Comparison of ENCODE assay signal across 17 cellular contexts in genomic region chr20:51121901-51122412, GRCh38.
DNase-seq lines count a peak whose midpoint lies in the region; ATAC-seq and TF ChIP-seq lines count a peak whose summit lies in the region.
"Had no signal": no experiment of that assay in that cellular context is flagged by ENCODE, and none has a peak within 500 bp of the region (broad histone marks: within the 10 kb centered on the region; RNA-seq: fewer than 3 reads in every experiment).

No MANE protein-coding gene starts in this region.

- H3K4me3 ChIP-seq in breast epithelium, result no peak overlapping the region
- H3K4me3 ChIP-seq: transverse colon had no signal

- peaks cover 0 to 10% of the 10 kb centered on the region in 2 donors for H3K27me3 ChIP-seq in breast epithelium
- H3K27me3 ChIP-seq: transverse colon had no signal

- H3K36me3 Mint-ChIP-seq in MCF 10A (ENCODE audit: insufficient read depth, unreplicated experiment), result no peaks in the 10 kb centered on the region
- H3K36me3 Mint-ChIP-seq in T-cell, result no peaks in the 10 kb centered on the region
- H3K36me3 Mint-ChIP-seq: IgD-negative memory B cell; naive thymus-derived CD8-positive, alpha-beta T cell had no signal

- H3K9me3 ChIP-seq in breast epithelium, result no peaks in the 10 kb centered on the region
- H3K9me3 ChIP-seq: transverse colon had no signal

- CTCF ChIA-PET in MCF 10A (lab: Yijun Ruan, JAX), result interaction anchor here (0.6 to 1.6 kb wide), 5 partner anchors 12 to 312 kb away, joined by 3 read pairs; no protein-coding TSS in a partner anchor
- CTCF ChIA-PET in T-cell (lab: Charles Lee), result no interaction called here

- intact Hi-C loops in MCF 10A (cut with micrococcal nuclease) (loop anchor here (2.0 kb wide), 1 partner anchor 73 kb away; no protein-coding TSS in a partner anchor), breast epithelium (cut with DNase I; ENCODE audit: low total_unique reads) (no loop called here), left colon (cut with DNase I, micrococcal nuclease) (no loop called here)

- no peaks in the 10 kb centered on the region for H3K4me1 ChIP-seq in breast epithelium

- H3K4me3 Mint-ChIP-seq in MCF 10A (ENCODE audit: unreplicated experiment) (peak overlapping the region; percentile 50), T-cell (no peak overlapping the region)
- H3K4me3 Mint-ChIP-seq: activated CD4-positive, alpha-beta T cell treated with anti-CD3 and anti-CD28 coated beads, Interleukin-2, amount 10 ng/mL, durations not matched to agents 24 days and 14 days; IgD-negative memory B cell; naive thymus-derived CD8-positive, alpha-beta T cell had no signal

- no peak for ATAC-seq in left colon
- ATAC-seq in activated CD4-positive, CD25-positive, alpha-beta regulatory T cell treated with anti-CD3 and anti-CD28 coated beads, Interleukin-2, amount 50 U/mL, for 24 hours, result no peak
- ATAC-seq in T-cell (replicated peaks in 1 of 4), result no peak
- ATAC-seq: naive thymus-derived CD8-positive, alpha-beta T cell had no signal

- TF ChIP-seq CTCF in MCF 10A (IDR thresholded peaks at IDR 0.05; ENCODE audit: unreplicated experiment), result no peak
- no peak for TF ChIP-seq CTCF in breast epithelium (IDR thresholded peaks at IDR 0.05)

- TF ChIP-seq POLR2A in breast epithelium (IDR thresholded peaks at IDR 0.05), result no peak

- peak overlapping the region; percentile 86 for H3K27ac Mint-ChIP-seq in MCF 10A (ENCODE audit: low read depth, unreplicated experiment)
- H3K27ac Mint-ChIP-seq in T-cell, result no peak overlapping the region
- H3K27ac Mint-ChIP-seq: activated CD4-positive, alpha-beta T cell treated with anti-CD3 and anti-CD28 coated beads, Interleukin-2, amount 10 ng/mL, durations not matched to agents 24 days and 14 days had no signal

- POLR2A ChIA-PET in MCF 10A (lab: Yijun Ruan, JAX) (interaction anchor here (0.6 to 1.4 kb wide), 6 partner anchors 10 to 34 kb away, joined by 3 to 7 read pairs (median 3); no protein-coding TSS in a partner anchor), T-cell (lab: Charles Lee) (interaction anchor here in 1 of 2 donors (0.6 kb wide), 1 partner anchor 758 kb away, joined by 3 read pairs; no protein-coding TSS in a partner anchor)

- H3K9me3 Mint-ChIP-seq in MCF 10A (ENCODE audit: unreplicated experiment) (no peaks in the 10 kb centered on the region), T-cell (no peaks in the 10 kb centered on the region)
- H3K9me3 Mint-ChIP-seq: activated CD4-positive, alpha-beta T cell treated with anti-CD3 and anti-CD28 coated beads, Interleukin-2, amount 10 ng/mL, durations not matched to agents 24 days and 14 days; IgD-negative memory B cell; naive thymus-derived CD8-positive, alpha-beta T cell had no signal

- peak; percentile 47 for DNase-seq in MCF 10A (ENCODE audit: unreplicated experiment)
- no peak for DNase-seq in breast epithelium (ENCODE audit: low spot score in 2 of 2)
- peak; percentile 30 for DNase-seq in astrocyte of the hippocampus (ENCODE audit: low read depth, low spot score)
- DNase-seq in iris pigment epithelial cell (ENCODE audit: low read depth), result peak; percentile 20
- no peak for DNase-seq in left colon
- DNase-seq in activated CD4-positive, alpha-beta T cell treated with anti-CD3 and anti-CD28 coated beads for 4 hours, result no peak
- DNase-seq in T-cell, result no peak
- DNase-seq: ACHN; activated CD4-positive, alpha-beta T cell treated with anti-CD3 and anti-CD28 coated beads, Interleukin-2, amount 10 ng/mL, durations not matched to agents 24 days and 14 days; activated gamma-delta T cell treated with Interleukin-2 at 50 U/mL for 16 hours; DND-41; kidney; naive thymus-derived CD8-positive, alpha-beta T cell; NCI-H1694 treated with DMSO at 0.1 percent for 48 hours; transverse colon had no signal

- H3K4me1 Mint-ChIP-seq in MCF 10A (ENCODE audit: insufficient read depth, unreplicated experiment), result peaks cover 28% of the 10 kb centered on the region
- peaks cover 0 to 8% (median 3%) of the 10 kb centered on the region in 3 donors for H3K4me1 Mint-ChIP-seq in T-cell

- no TSS peak for BruUV-seq in MCF 10A (replicated peaks; lab: Mats Ljungman, UMichigan)

- H3K36me3 ChIP-seq in breast epithelium, result no peaks in the 10 kb centered on the region
- H3K36me3 ChIP-seq: transverse colon had no signal

- no peak overlapping the region for H3K27ac ChIP-seq in breast epithelium

- no peaks in the 10 kb centered on the region for H3K27me3 Mint-ChIP-seq in MCF 10A (ENCODE audit: insufficient read depth, unreplicated experiment)
- peaks cover 36 to 40% of the 10 kb centered on the region in 2 donors for H3K27me3 Mint-ChIP-seq in T-cell

Comparison
In these comparisons a context has a peak if more than half of its experiments do, and no peak if none do; other contexts are left out.
1. DNase-seq: peak in MCF 10A (single experiment), astrocyte of the hippocampus (single experiment) and iris pigment epithelial cell (single experiment); none in breast epithelium (0 of 2), left colon (0 of 2), activated CD4-positive, alpha-beta T cell treated with anti-CD3 and anti-CD28 coated beads for 4 hours (0 of 2) and T-cell (0 of 34).